ENCODE assay signal across 17 cellular contexts in genomic region chr14:29905549-29905948, GRCh38. TPM values are rescaled to one million over a fixed set of nuclear protein-coding genes. Genes with fewer than 3 reads are reported as not detected.
"Had no signal": no experiment of that assay in that cellular context is flagged by ENCODE, and none has a peak within 500 bp of the region (broad histone marks: within the 10 kb centered on the region; RNA-seq: fewer than 3 reads in every experiment).

No MANE protein-coding gene starts in this region.

- H3K27me3 ChIP-seq: gastroesophageal sphincter, sigmoid colon had no signal

- H3K36me3 Mint-ChIP-seq: naive thymus-derived CD8-positive, alpha-beta T cell; stimulated activated naive B cell treated with anti-CD40 and anti-IgM and Interleukin-4, amounts not matched to agents 10 μg/mL and 1 μg/mL and 100 μg/mL, for 72 hours; T-cell had no signal

- H3K9me3 ChIP-seq: gastroesophageal sphincter, psoas muscle, sigmoid colon had no signal

- H3K27me3 Mint-ChIP-seq: naive thymus-derived CD8-positive, alpha-beta T cell; stimulated activated naive B cell treated with anti-CD40 and anti-IgM and Interleukin-4, amounts not matched to agents 10 μg/mL and 1 μg/mL and 100 μg/mL, for 72 hours; T-cell had no signal

- H3K4me3 Mint-ChIP-seq: activated T-helper 1 cell treated with anti-CD3 and anti-CD28 coated beads, Interleukin-12 subunit alpha, Interleukin-12 subunit beta, Interleukin-2, Interleukin-4 antibody, amounts not matched to agents 30 ng/mL and 10 ng/mL and 1 ng/mL, durations not matched to agents 14 hours and 24 hours and 36 hours; naive thymus-derived CD8-positive, alpha-beta T cell; stimulated activated naive B cell treated with anti-CD40 and anti-IgM and Interleukin-4, amounts not matched to agents 10 μg/mL and 1 μg/mL and 100 μg/mL, for 72 hours; T-cell; WTC11 had no signal

- H3K4me1 ChIP-seq: psoas muscle had no signal

- H3K36me3 ChIP-seq: gastroesophageal sphincter, sigmoid colon had no signal

- H3K27ac ChIP-seq: gastroesophageal sphincter, psoas muscle, sigmoid colon had no signal

- H3K4me3 ChIP-seq: gastroesophageal sphincter, lung, psoas muscle, sigmoid colon had no signal

- ATAC-seq: gastroesophageal sphincter; naive thymus-derived CD8-positive, alpha-beta T cell; stimulated activated naive B cell treated with anti-CD40 and anti-IgM and Interleukin-4, amounts not matched to agents 10 μg/mL and 1 μg/mL and 100 μg/mL, for 72 hours; T-cell; WTC11 had no signal

- DNase-seq: activated CD4-positive, alpha-beta T cell treated with anti-CD3 and anti-CD28 coated beads for 48 hours; activated naive CD4-positive, alpha-beta T cell treated with Interleukin-2 at 50 U/mL for 16 hours; central memory CD4-positive, alpha-beta T cell; cortex of kidney; effector CD8-positive, alpha-beta T cell; naive thymus-derived CD8-positive, alpha-beta T cell; psoas muscle; sigmoid colon; stimulated activated CD4-positive, alpha-beta T cell treated with anti-CD3 and anti-CD28 coated beads, Interleukin-2, amount 100 ng/mL, for 24 hours; stimulated activated naive B cell treated with anti-CD40 and anti-IgM and Interleukin-4, amounts not matched to agents 10 μg/mL and 1 μg/mL and 100 μg/mL, for 72 hours; T-cell; trophoblast cell had no signal

- H3K27ac Mint-ChIP-seq: activated T-helper 1 cell treated with anti-CD3 and anti-CD28 coated beads, Interleukin-12 subunit alpha, Interleukin-12 subunit beta, Interleukin-2, Interleukin-4 antibody, amounts not matched to agents 30 ng/mL and 10 ng/mL and 1 ng/mL, durations not matched to agents 14 hours and 24 hours and 36 hours; naive thymus-derived CD8-positive, alpha-beta T cell; stimulated activated naive B cell treated with anti-CD40 and anti-IgM and Interleukin-4, amounts not matched to agents 10 μg/mL and 1 μg/mL and 100 μg/mL, for 72 hours; T-cell had no signal

- H3K4me1 Mint-ChIP-seq: naive thymus-derived CD8-positive, alpha-beta T cell; stimulated activated naive B cell treated with anti-CD40 and anti-IgM and Interleukin-4, amounts not matched to agents 10 μg/mL and 1 μg/mL and 100 μg/mL, for 72 hours; T-cell had no signal

RNA-seq across cellular contexts. Expression of gene PRKD1, which starts 22.1 kb away (rescaled TPM):
- total RNA-seq: mononuclear cell; naive thymus-derived CD8-positive, alpha-beta T cell had no signal
